8 cellular contexts compared by ENCODE assay signal in the genomic region with DNA sequence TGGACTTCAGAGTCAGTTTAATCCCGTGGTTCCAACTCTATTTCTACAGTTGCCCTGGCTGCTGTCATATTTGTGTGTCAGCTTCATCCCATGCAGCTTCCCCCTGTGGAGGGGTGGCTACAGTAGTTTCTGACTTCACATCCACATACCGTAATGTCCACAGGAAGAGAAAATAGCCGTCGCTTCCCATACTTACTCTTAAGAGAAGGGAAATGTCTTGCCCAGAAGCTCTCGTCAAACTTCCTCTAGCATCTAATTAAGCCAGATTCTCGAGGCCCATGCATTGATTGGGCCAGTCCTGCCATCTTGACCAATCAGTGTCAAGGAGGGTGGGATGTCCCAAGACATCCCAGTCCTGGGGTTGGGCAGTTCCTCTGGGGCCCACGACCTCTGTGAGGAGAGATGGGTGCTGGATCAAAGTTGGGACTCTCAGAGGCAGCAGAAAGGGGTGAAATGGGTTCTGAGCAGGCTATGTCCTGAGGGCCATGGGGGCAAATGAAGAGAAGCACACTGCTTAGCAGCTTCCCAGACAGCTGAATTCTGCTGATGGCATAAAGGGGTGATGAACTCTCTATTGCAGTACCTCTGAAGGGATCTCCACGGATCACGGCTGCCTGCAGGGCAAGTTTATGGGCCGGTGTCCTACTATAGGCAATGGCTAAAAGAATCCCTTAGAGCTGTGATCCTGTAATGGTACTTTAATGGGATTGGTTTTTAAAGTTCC.
A peak's percentile ranks its signal among the peaks of the same experiment; 100 is the strongest.
DNase-seq lines count a peak whose midpoint lies in the region; ATAC-seq, FAIRE-seq and TF ChIP-seq lines count a peak whose summit lies in the region.

No MANE protein-coding gene starts in this region.

- H3K36me3 Mint-ChIP-seq in effector memory CD8-positive, alpha-beta T cell (ENCODE audit: insufficient read depth), result no peaks in the 10 kb centered on the region

- no peak overlapping the region for H3K4me3 Mint-ChIP-seq in effector memory CD8-positive, alpha-beta T cell

- H3K27ac Mint-ChIP-seq in effector memory CD8-positive, alpha-beta T cell, result no peak overlapping the region

- H3K4me1 Mint-ChIP-seq in effector memory CD8-positive, alpha-beta T cell (ENCODE audit: low read depth in 2 of 2), result peaks cover 2 to 4% of the 10 kb centered on the region in 2 donors

- no peak for FAIRE-seq in GM12892 (lab: Jason Lieb, UNC)

- H3K27me3 Mint-ChIP-seq in effector memory CD8-positive, alpha-beta T cell, result peaks cover 10 to 21% of the 10 kb centered on the region in 2 donors

- no peak for TF ChIP-seq POLR2A in GM12892 (IDR thresholded peaks at IDR 0.05; ENCODE audit: low read depth, low read length)

- ATAC-seq in GM18502 (IDR thresholded peaks at IDR 0.05; ENCODE audit: poor library complexity, unreplicated experiment) (peak; percentile 40), GM21367 (IDR thresholded peaks at IDR 0.05; ENCODE audit: unreplicated experiment) (peak; percentile 30), HG03135 (IDR thresholded peaks at IDR 0.05; ENCODE audit: unreplicated experiment) (peak; percentile 19), GM18519 (IDR thresholded peaks at IDR 0.05; ENCODE audit: low FRiP score, unreplicated experiment) (no peak)
- ATAC-seq in effector memory CD8-positive, alpha-beta T cell (replicated peaks), result peak; percentile 11

- no peaks in the 10 kb centered on the region for H3K9me3 Mint-ChIP-seq in effector memory CD8-positive, alpha-beta T cell

- no peak for DNase-seq in effector memory CD8-positive, alpha-beta T cell
- no peak for DNase-seq in effector CD8-positive, alpha-beta T cell (lab: John Stamatoyannopoulos, UW)
- DNase-seq in GM12892 (ENCODE audit: insufficient read length) (no peak), NCI-H2196 treated with DMSO at 0.1 percent for 48 hours (lab: John Stamatoyannopoulos, UW; ENCODE audit: unreplicated experiment) (no peak)
